1 cellular context compared by ENCODE assay signal in the genomic region with DNA sequence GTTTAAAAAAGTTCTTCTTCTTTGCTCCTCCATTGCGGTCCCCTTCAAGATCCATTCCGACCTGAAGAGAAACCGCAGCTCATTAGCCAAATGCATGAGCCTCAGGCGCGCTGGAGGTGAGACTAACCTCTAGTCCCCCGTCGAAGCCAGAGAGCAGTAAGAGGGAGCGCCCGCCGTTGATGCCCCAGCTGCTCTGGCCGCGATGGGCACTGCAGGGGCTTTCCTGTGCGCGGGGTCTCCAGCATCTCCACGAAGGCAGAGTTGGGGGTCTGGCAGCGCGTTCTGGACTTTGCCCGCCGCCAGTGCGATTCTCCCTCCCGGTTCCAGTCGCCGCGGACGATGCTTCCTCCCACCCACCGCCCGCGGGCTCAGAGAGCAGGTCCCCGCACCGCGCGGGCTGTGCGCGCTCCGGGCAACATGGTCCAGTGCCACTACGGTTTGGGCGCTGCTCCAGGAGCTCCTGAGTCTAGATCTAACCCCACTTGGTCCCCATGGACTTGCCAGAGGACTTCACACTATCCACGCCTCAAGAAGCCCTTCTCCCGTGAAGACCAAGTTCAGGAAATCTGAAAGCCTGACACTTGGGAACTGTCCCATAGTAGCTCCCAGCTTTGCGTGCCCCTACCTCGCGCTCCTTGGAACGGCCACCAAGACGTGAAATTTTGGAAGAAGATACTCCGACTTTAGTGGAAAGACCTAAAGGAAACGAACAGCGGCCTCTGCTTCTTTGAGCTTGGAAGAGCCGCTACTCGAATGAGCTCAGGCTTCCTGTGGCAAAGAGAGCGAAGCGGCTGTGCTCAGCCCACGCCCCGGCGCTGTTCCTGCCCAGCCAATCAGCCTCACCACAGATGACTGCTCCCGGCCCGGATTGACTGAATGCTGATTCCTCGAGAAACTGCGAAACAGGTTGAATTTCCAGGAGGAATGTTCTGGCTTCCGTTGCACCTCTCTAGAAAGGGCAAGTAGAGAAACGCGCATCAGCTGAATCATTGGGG.
A peak's percentile ranks its signal among the peaks of the same experiment; 100 is the strongest.
TF ChIP-seq lines count a peak whose summit lies in the region.

A gene (minus strand): TSS at position 755 of the 995 bp plus-strand sequence. CDS start 700 bp downstream, at position 55.

TF ChIP-seq in HEK293, 187 proteins besides CTCF, POLR2A, EP300 and RAD21 (continued from another document):
- TF ChIP-seq, protein P1, sequence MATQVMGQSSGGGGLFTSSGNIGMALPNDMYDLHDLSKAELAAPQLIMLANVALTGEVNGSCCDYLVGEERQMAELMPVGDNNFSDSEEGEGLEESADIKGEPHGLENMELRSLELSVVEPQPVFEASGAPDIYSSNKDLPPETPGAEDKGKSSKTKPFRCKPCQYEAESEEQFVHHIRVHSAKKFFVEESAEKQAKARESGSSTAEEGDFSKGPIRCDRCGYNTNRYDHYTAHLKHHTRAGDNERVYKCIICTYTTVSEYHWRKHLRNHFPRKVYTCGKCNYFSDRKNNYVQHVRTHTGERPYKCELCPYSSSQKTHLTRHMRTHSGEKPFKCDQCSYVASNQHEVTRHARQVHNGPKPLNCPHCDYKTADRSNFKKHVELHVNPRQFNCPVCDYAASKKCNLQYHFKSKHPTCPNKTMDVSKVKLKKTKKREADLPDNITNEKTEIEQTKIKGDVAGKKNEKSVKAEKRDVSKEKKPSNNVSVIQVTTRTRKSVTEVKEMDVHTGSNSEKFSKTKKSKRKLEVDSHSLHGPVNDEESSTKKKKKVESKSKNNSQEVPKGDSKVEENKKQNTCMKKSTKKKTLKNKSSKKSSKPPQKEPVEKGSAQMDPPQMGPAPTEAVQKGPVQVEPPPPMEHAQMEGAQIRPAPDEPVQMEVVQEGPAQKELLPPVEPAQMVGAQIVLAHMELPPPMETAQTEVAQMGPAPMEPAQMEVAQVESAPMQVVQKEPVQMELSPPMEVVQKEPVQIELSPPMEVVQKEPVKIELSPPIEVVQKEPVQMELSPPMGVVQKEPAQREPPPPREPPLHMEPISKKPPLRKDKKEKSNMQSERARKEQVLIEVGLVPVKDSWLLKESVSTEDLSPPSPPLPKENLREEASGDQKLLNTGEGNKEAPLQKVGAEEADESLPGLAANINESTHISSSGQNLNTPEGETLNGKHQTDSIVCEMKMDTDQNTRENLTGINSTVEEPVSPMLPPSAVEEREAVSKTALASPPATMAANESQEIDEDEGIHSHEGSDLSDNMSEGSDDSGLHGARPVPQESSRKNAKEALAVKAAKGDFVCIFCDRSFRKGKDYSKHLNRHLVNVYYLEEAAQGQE (tag by site-specific recombination; IDR thresholded peaks at IDR 0.05) = peak; percentile 35; the same call in 1 of the 2 replicates
- TF ChIP-seq ZEB2 (tag by site-specific recombination; IDR thresholded peaks at IDR 0.05) = 0 out of 2 replicates have a peak, but pooled peaks have one; percentile 18
- peak; percentile 42; the same call in 1 of the 2 replicates for TF ChIP-seq ZFHX2 (tag by site-specific recombination; conservative IDR thresholded peaks at IDR 0.05)
- no peak for TF ChIP-seq ZNF221 (tag by site-specific recombination; IDR thresholded peaks at IDR 0.05; ENCODE audit: borderline replicate concordance)
TF ChIP-seq in HEK293: peak in this region for 33.
